In genomic region chr15:38555686-38556334, GRCh38 we compare ENCODE assay signal across 10 cellular contexts. TPM values are rescaled to one million over a fixed set of nuclear protein-coding genes. Genes with fewer than 3 reads are reported as not detected.
DNase-seq lines count a peak whose midpoint lies in the region; ATAC-seq and TF ChIP-seq lines count a peak whose summit lies in the region.
"Had no signal": no experiment of that assay in that cellular context is flagged by ENCODE, and none has a peak within 500 bp of the region (broad histone marks: within the 10 kb centered on the region; RNA-seq: fewer than 3 reads in every experiment).

No MANE protein-coding gene starts in this region.

- no peak for TF ChIP-seq CTCF in suprapubic skin (IDR thresholded peaks at IDR 0.05)

- no peaks in the 10 kb centered on the region for H3K4me1 ChIP-seq in suprapubic skin

- TF ChIP-seq POLR2A in suprapubic skin (IDR thresholded peaks at IDR 0.05): no peak

- WGBS in suprapubic skin: 82% methylated on average over 5 of the region's 5 CpGs

- no peaks in the 10 kb centered on the region for H3K36me3 ChIP-seq in suprapubic skin

- H3K9me3 Mint-ChIP-seq in activated T-cell treated with anti-CD3 and anti-CD28 coated beads, Interleukin-2, amount 50 U/mL, for 4 hours: no peaks in the 10 kb centered on the region

- H3K9me3 ChIP-seq in suprapubic skin: no peaks in the 10 kb centered on the region

- no peak for DNase-seq in activated T-cell treated with anti-CD3 and anti-CD28 coated beads, Interleukin-2, amount 50 U/mL, for 4 hours
- DNase-seq in activated T-cell treated with anti-CD3 and anti-CD28 coated beads, Interleukin-2, amount 50 U/mL, for 48 hours: no peak
- DNase-seq in NCI-H2171 (lab: John Stamatoyannopoulos, UW) (peak; percentile 71), cerebellum (ENCODE audit: low spot score) (peak; percentile 49), suprapubic skin (ENCODE audit: low spot score in 2 of 2) (no peak), HT-29 (ENCODE audit: low spot score) (no peak)
- no peak for DNase-seq in stimulated activated naive CD8-positive, alpha-beta T cell treated with anti-CD3 and anti-CD28 coated beads, Interleukin-15, Interleukin-2, amounts not matched to agents 100 U/mL and 50 U/mL, for 24 hours
- DNase-seq: islet precursor cell, NCI-H187 treated with DMSO at 0.1 percent for 48 hours had no signal

- peak; percentile 76 to 77 for ATAC-seq in activated T-cell treated with anti-CD3 and anti-CD28 coated beads, Interleukin-2, amount 50 U/mL, for 4 hours
- peak; percentile 81 for ATAC-seq in stimulated activated naive CD8-positive, alpha-beta T cell treated with anti-CD3 and anti-CD28 coated beads, Interleukin-15, Interleukin-2, amounts not matched to agents 100 U/mL and 50 U/mL, for 24 hours
- no peak for ATAC-seq in GM19395 (IDR thresholded peaks at IDR 0.05; ENCODE audit: unreplicated experiment)

- H3K36me3 Mint-ChIP-seq in activated T-cell treated with anti-CD3 and anti-CD28 coated beads, Interleukin-2, amount 50 U/mL, for 4 hours (ENCODE audit: insufficient read depth): peaks cover 56% of the 10 kb centered on the region

- H3K4me1 Mint-ChIP-seq in activated T-cell treated with anti-CD3 and anti-CD28 coated beads, Interleukin-2, amount 50 U/mL, for 4 hours (ENCODE audit: low read depth): peaks cover 97% of the 10 kb centered on the region

- no peaks in the 10 kb centered on the region for H3K27me3 Mint-ChIP-seq in activated T-cell treated with anti-CD3 and anti-CD28 coated beads, Interleukin-2, amount 50 U/mL, for 4 hours (ENCODE audit: low read depth)

- peak overlapping the region; percentile 96 for H3K4me3 Mint-ChIP-seq in activated T-cell treated with anti-CD3 and anti-CD28 coated beads, Interleukin-2, amount 50 U/mL, for 4 hours

- no peak overlapping the region for H3K4me3 ChIP-seq in suprapubic skin

- H3K27me3 ChIP-seq in suprapubic skin: peaks cover 5% of the 10 kb centered on the region

- no peak for TF ChIP-seq EP300 in suprapubic skin (IDR thresholded peaks at IDR 0.05)

- H3K27ac ChIP-seq in suprapubic skin: no peak overlapping the region

RNA-seq across cellular contexts. Expression of gene RASGRP1, which starts 8.8 kb away (rescaled TPM):
- 10 to 100 TPM; 36.9 to 55.5 (median 47.6) TPM for total RNA-seq in activated T-cell treated with anti-CD3 and anti-CD28 coated beads, Interleukin-2, amount 50 U/mL, for 4 hours
- total RNA-seq in cerebellum (10.2 TPM), suprapubic skin (10 to 100 TPM; 14.4 to 25.9 (median 18.1) TPM)
- 0.08 and 1.3 TPM in 2 replicates for total RNA-seq in HT-29 (2014; rRNA removed; shearing (Covaris generic))

Comparison
In these comparisons a context has a peak if more than half of its experiments do, and no peak if none do; other contexts are left out.
1. DNase-seq: peak in NCI-H2171 (single experiment) and cerebellum (single experiment); none in activated T-cell treated with anti-CD3 and anti-CD28 coated beads, Interleukin-2, amount 50 U/mL, for 4 hours (single experiment), activated T-cell treated with anti-CD3 and anti-CD28 coated beads, Interleukin-2, amount 50 U/mL, for 48 hours (0 of 2), stimulated activated naive CD8-positive, alpha-beta T cell treated with anti-CD3 and anti-CD28 coated beads, Interleukin-15, Interleukin-2, amounts not matched to agents 100 U/mL and 50 U/mL, for 24 hours (single experiment), suprapubic skin (0 of 2) and HT-29 (single experiment).